8 cellular contexts compared by ENCODE assay signal in genomic region chr10:98045785-98046389, GRCh38. TPM values are rescaled to one million over a fixed set of nuclear protein-coding genes. Genes with fewer than 3 reads are reported as not detected.
DNase-seq lines count a peak whose midpoint lies in the region; ATAC-seq lines count a peak whose summit lies in the region.

No MANE protein-coding gene starts in this region.

- DNase-seq in ACHN (peak; percentile 71), LoVo (ENCODE audit: low spot score) (peak; percentile 72), SK-N-DZ (ENCODE audit: low spot score) (peak; percentile 69), Right ventricle myocardium superior (peak; percentile 48), putamen (ENCODE audit: low spot score) (peak; percentile 50)
- DNase-seq in activated naive CD4-positive, alpha-beta T cell treated with anti-CD3 and anti-CD28 coated beads, Interleukin-2, amount 50 U/mL, for 16 hours: peak; percentile 60

- intact Hi-C loops in Right ventricle myocardium superior (cut with DNase I): loop anchor here (2.0 kb wide), 1 partner anchor 131 kb away; no protein-coding TSS in a partner anchor

- peak; percentile 40 for ATAC-seq in GM18520 (IDR thresholded peaks at IDR 0.05; ENCODE audit: unreplicated experiment)
- peak; percentile 67 for ATAC-seq in Right ventricle myocardium superior (ENCODE audit: poor library complexity)
- no peak for ATAC-seq in GM21825 (IDR thresholded peaks at IDR 0.05; ENCODE audit: unreplicated experiment)

- in situ Hi-C loops in ACHN (cut with HindIII; ENCODE audit: low pct_ligation_motif_present, low pct_unique_long_range_greater_than_20kb, low sequenced_read_pairs): no loop called here

RNA-seq across cellular contexts. Expression of gene CRTAC1, which starts 15.5 kb away (rescaled TPM):
- 0.64 and 1.6 TPM in 2 replicates for polyA plus RNA-seq in SK-N-DZ (2014; cell fraction: cytosol; rRNA removed)
- 4.6 and 5.2 TPM in 2 replicates for polyA plus RNA-seq in SK-N-DZ (2014; cell fraction: nucleus; rRNA removed)
- total RNA-seq in Right ventricle myocardium superior: 1.0 TPM
